Comparison of ENCODE assay signal across 8 cellular contexts in genomic region chr4:2256156-2256731, GRCh38. TPM values are rescaled to one million over a fixed set of nuclear protein-coding genes. Genes with fewer than 3 reads are reported as not detected.
DNase-seq lines count a peak whose midpoint lies in the region; ATAC-seq and TF ChIP-seq lines count a peak whose summit lies in the region.

No MANE protein-coding gene starts in this region.

- H3K27ac ChIP-seq in ovary, result peak overlapping the region; percentile 58 to 71
- peak overlapping the region; percentile 88 for H3K27ac ChIP-seq in vagina

- H3K36me3 ChIP-seq in ovary, result no peaks in the 10 kb centered on the region
- H3K36me3 ChIP-seq in vagina, result peaks cover 0 to 25% of the 10 kb centered on the region in 2 donors

- no peak for TF ChIP-seq CTCF in fibroblast of pulmonary artery (IDR thresholded peaks at IDR 0.05; ENCODE audit: low read length, missing control alignments)
- TF ChIP-seq CTCF in ovary (IDR thresholded peaks at IDR 0.05), result no peak
- no peak for TF ChIP-seq CTCF in vagina (IDR thresholded peaks at IDR 0.05)

- 21 to 40% (median 36%) methylated on average over 4 to 8 of the region's 8 CpGs for WGBS in ovary, 3 donors

- peak; percentile 3 for DNase-seq in stimulated activated CD4-positive, alpha-beta T cell treated with anti-CD3 and anti-CD28 coated beads, Interleukin-4, amount 100 ng/mL, for 24 hours
- no peak for DNase-seq in stimulated activated CD4-positive, alpha-beta T cell treated with anti-CD3 and anti-CD28 coated beads, Interleukin-4, amount 100 ng/mL, for 1 hour
- DNase-seq in fibroblast of pulmonary artery (ENCODE audit: low read depth) (peak; percentile 26), ovary (peak; percentile 34 to 71 (median 59)), vagina (ENCODE audit: extremely low spot score in 2 of 2) (peak in 1 of 2 donors; percentile 83), NCI-H2227 (lab: John Stamatoyannopoulos, UW; ENCODE audit: unreplicated experiment) (no peak), DMS 273 treated with DMSO at 0.1 percent for 48 hours (lab: John Stamatoyannopoulos, UW) (no peak)

- no peak for TF ChIP-seq EP300 in ovary (IDR thresholded peaks at IDR 0.05)

- no peaks in the 10 kb centered on the region for H3K9me3 ChIP-seq in ovary
- H3K9me3 ChIP-seq in vagina, result no peaks in the 10 kb centered on the region

- H3K27me3 ChIP-seq in ovary (no peaks in the 10 kb centered on the region), vagina (no peaks in the 10 kb centered on the region)

- intact Hi-C loops in ovary (cut with DNase I), result loop anchor here in 2 of 4 donors (5.0 to 10.0 kb wide), 2 partner anchors 161 to 279 kb away; partner anchors contain the start of genes CFAP99 (in 1 of the 2), FAM193A (in 1 of the 2) and ZFYVE28 (in 1 of the 2)
- intact Hi-C loops in vagina (cut with DNase I), result no loop called here

- no peak for TF ChIP-seq POLR2A in ovary (IDR thresholded peaks at IDR 0.05)
- TF ChIP-seq POLR2A in vagina (IDR thresholded peaks at IDR 0.05), result no peak

- no peak for ATAC-seq in GM21717 (IDR thresholded peaks at IDR 0.05; ENCODE audit: unreplicated experiment)

- H3K4me3 ChIP-seq in fibroblast of pulmonary artery (replicated peaks; ENCODE audit: low read depth, low read length) (no peak overlapping the region), ovary (peak overlapping the region; percentile 26), vagina (peak overlapping the region in 1 of 2 donors; percentile 36)

- H3K4me1 ChIP-seq in ovary (ENCODE audit: insufficient read depth), result peaks cover 21% of the 10 kb centered on the region
- peaks cover 77% of the 10 kb centered on the region for H3K4me1 ChIP-seq in vagina

RNA-seq across cellular contexts. Expression of gene MXD4, which starts 5.7 kb away (rescaled TPM):
- total RNA-seq in ovary (10 to 100 TPM; 22.3 to 51.4 (median 35.3) TPM), vagina (27.5 TPM)
- polyA plus RNA-seq in ovary, result 10 to 100 TPM; 10.3 to 41.5 TPM

RNA-seq across cellular contexts. Expression of gene HAUS3, which starts 14.3 kb away (rescaled TPM):
- total RNA-seq in ovary, result 10 to 100 TPM in 6 of 7 donors, 1 to 10 TPM in 1; 9.3 to 17.4 (median 12.5) TPM
- 10 to 100 TPM in 1 of 2 donors, 1 to 10 TPM in 1; 8.2 to 12.5 TPM for polyA plus RNA-seq in ovary
- total RNA-seq in vagina, result 9.6 TPM

RNA-seq across cellular contexts. Expression of gene POLN, which starts 14.3 kb away (rescaled TPM):
- total RNA-seq in ovary (10 to 100 TPM in 1 of 7 donors, 1 to 10 TPM in 5, under 1 TPM in 1; 0.95 to 11.4 (median 3.4) TPM), vagina (3.9 TPM)
- 1 to 10 TPM; 1.4 to 1.6 TPM for polyA plus RNA-seq in ovary

Comparison
In these comparisons a context has a peak if more than half of its experiments do, and no peak if none do; other contexts are left out.
1. DNase-seq: peak in stimulated activated CD4-positive, alpha-beta T cell treated with anti-CD3 and anti-CD28 coated beads, Interleukin-4, amount 100 ng/mL, for 24 hours (single experiment), fibroblast of pulmonary artery (single experiment) and ovary (5 of 5); none in stimulated activated CD4-positive, alpha-beta T cell treated with anti-CD3 and anti-CD28 coated beads, Interleukin-4, amount 100 ng/mL, for 1 hour (single experiment), NCI-H2227 (single experiment) and DMS 273 treated with DMSO at 0.1 percent for 48 hours (single experiment).